ENCODE assay signal across 1 cellular context in the genomic region with DNA sequence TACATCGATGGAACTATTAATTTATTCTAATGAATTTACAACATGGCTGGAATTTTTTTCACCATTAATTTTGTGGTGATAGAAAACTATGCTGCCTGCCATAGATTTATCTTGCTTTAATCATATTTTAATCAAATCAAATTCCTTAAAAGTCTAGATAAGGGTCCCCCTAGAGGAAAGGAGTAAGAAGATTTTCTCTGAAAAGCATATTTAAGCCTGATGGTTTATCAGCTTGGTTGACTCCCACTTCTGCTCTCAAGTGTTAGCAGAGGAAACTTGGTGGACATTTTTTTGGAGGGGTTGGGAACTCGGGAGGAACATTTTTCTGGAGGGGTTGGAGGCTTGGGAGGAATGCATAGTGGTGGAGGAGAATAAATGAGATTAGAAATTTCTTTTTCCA.
TF ChIP-seq lines count a peak whose summit lies in the region.

No MANE protein-coding gene starts in this region.

TF ChIP-seq in HCT116, 20 proteins besides CTCF, POLR2A, EP300 and RAD21 (continued from another document):
- TF ChIP-seq, protein P1, sequence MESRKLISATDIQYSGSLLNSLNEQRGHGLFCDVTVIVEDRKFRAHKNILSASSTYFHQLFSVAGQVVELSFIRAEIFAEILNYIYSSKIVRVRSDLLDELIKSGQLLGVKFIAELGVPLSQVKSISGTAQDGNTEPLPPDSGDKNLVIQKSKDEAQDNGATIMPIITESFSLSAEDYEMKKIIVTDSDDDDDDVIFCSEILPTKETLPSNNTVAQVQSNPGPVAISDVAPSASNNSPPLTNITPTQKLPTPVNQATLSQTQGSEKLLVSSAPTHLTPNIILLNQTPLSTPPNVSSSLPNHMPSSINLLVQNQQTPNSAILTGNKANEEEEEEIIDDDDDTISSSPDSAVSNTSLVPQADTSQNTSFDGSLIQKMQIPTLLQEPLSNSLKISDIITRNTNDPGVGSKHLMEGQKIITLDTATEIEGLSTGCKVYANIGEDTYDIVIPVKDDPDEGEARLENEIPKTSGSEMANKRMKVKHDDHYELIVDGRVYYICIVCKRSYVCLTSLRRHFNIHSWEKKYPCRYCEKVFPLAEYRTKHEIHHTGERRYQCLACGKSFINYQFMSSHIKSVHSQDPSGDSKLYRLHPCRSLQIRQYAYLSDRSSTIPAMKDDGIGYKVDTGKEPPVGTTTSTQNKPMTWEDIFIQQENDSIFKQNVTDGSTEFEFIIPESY (IDR thresholded peaks at IDR 0.05; ENCODE audit: extremely low read depth, insufficient replicate concordance, low read length): no peak
- TF ChIP-seq, protein P2, sequence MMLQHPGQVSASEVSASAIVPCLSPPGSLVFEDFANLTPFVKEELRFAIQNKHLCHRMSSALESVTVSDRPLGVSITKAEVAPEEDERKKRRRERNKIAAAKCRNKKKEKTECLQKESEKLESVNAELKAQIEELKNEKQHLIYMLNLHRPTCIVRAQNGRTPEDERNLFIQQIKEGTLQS (IDR thresholded peaks at IDR 0.05): no peak
- TF ChIP-seq JUND (IDR thresholded peaks at IDR 0.05) (no peak), TCF7L2 (IDR thresholded peaks at IDR 0.05; ENCODE audit: borderline replicate concordance, extremely low read depth, insufficient read depth, insufficient read length) (no peak), EZH2 (IDR thresholded peaks at IDR 0.05) (no peak), CEBPB (IDR thresholded peaks at IDR 0.05; ENCODE audit: low read depth) (no peak), SP1 (IDR thresholded peaks at IDR 0.05; ENCODE audit: low read depth) (no peak), POLR2AphosphoS5 (IDR thresholded peaks at IDR 0.05; ENCODE audit: low read depth, low read length) (no peak), SRF (IDR thresholded peaks at IDR 0.05; ENCODE audit: low read depth) (no peak), FOSL1 (IDR thresholded peaks at IDR 0.05; ENCODE audit: low read depth) (no peak)
- TF ChIP-seq, protein P3, sequence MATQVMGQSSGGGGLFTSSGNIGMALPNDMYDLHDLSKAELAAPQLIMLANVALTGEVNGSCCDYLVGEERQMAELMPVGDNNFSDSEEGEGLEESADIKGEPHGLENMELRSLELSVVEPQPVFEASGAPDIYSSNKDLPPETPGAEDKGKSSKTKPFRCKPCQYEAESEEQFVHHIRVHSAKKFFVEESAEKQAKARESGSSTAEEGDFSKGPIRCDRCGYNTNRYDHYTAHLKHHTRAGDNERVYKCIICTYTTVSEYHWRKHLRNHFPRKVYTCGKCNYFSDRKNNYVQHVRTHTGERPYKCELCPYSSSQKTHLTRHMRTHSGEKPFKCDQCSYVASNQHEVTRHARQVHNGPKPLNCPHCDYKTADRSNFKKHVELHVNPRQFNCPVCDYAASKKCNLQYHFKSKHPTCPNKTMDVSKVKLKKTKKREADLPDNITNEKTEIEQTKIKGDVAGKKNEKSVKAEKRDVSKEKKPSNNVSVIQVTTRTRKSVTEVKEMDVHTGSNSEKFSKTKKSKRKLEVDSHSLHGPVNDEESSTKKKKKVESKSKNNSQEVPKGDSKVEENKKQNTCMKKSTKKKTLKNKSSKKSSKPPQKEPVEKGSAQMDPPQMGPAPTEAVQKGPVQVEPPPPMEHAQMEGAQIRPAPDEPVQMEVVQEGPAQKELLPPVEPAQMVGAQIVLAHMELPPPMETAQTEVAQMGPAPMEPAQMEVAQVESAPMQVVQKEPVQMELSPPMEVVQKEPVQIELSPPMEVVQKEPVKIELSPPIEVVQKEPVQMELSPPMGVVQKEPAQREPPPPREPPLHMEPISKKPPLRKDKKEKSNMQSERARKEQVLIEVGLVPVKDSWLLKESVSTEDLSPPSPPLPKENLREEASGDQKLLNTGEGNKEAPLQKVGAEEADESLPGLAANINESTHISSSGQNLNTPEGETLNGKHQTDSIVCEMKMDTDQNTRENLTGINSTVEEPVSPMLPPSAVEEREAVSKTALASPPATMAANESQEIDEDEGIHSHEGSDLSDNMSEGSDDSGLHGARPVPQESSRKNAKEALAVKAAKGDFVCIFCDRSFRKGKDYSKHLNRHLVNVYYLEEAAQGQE (IDR thresholded peaks at IDR 0.05; ENCODE audit: low read depth): no peak
